ENCODE assay signal across 23 cellular contexts in the genomic region with DNA sequence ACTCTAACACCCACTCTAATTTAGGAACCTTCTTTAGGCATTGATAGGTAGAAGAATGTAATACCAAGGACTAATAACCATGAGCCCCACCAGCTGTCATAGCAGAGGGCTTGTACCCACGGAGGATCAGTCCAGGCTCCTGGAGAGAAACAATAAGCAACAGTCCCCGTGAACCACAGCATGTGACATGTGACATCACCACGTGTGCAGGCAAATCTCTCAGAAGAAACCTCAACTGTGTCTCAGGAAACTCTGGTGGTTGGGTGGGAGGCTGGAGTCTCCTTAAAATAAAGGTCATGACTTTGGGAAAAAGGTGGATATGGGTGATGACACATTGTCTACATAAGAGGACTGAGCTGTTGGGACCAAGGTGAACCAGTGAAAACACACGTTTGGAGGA.
"Had no signal": no experiment of that assay in that cellular context is flagged by ENCODE, and none has a peak within 500 bp of the region (broad histone marks: within the 10 kb centered on the region; RNA-seq: fewer than 3 reads in every experiment).

No MANE protein-coding gene starts in this region.

- FAIRE-seq: astrocyte, RCC 7860 had no signal

- H3K27ac ChIP-seq: VCaP had no signal

- DNase-seq: activated CD4-positive, alpha-beta memory T cell treated with anti-CD3 and anti-CD28 coated beads for 36 hours; activated CD4-positive, alpha-beta T cell treated with anti-CD3 and anti-CD28 coated beads, Interleukin-2, amount 10 ng/mL, durations not matched to agents 7 days and 5 days; activated CD4-positive, CD25-positive, alpha-beta regulatory T cell; activated CD8-positive, alpha-beta memory T cell treated with anti-CD3 and anti-CD28 coated beads for 24 hours; activated effector memory CD4-positive, alpha-beta T cell treated with anti-CD3 and anti-CD28 coated beads, Interleukin-2, amount 50 U/mL, for 16 hours; activated naive CD4-positive, alpha-beta T cell treated with Interleukin-2 at 50 U/mL for 16 hours; activated naive CD8-positive, alpha-beta T cell treated with anti-CD3 and anti-CD28 coated beads, Interleukin-2, amount 50 U/mL, for 24 hours; activated T-cell treated with anti-CD3 and anti-CD28 coated beads, Interleukin-2, amount 50 U/mL, for 4 hours; amniotic stem cell; Kasumi-1; KBM-7; NCI-H1048; NCI-H1417; NCI-H2029; NCI-H2107; NCI-H345; NCI-H510A; NCI-H69; SHP77; T-helper 2 cell had no signal
